ENCODE assay signal across 1 cellular context in genomic region chr17:45294506-45294905, GRCh38.
TF ChIP-seq lines count a peak whose summit lies in the region.

No MANE protein-coding gene starts in this region.

TF ChIP-seq in IMR-90, 13 proteins besides CTCF, POLR2A, EP300 and RAD21:
- TF ChIP-seq SMC3 (IDR thresholded peaks at IDR 0.05; ENCODE audit: low read depth, low read length) (no peak), CEBPB (IDR thresholded peaks at IDR 0.05; ENCODE audit: low read depth, low read length) (no peak), NFE2L2 (IDR thresholded peaks at IDR 0.05; ENCODE audit: low read depth, low read length) (no peak), FOS (IDR thresholded peaks at IDR 0.05; ENCODE audit: low read depth, low read length) (no peak), ELK1 (IDR thresholded peaks at IDR 0.05; ENCODE audit: borderline replicate concordance, low read depth, low read length) (no peak), MXI1 (IDR thresholded peaks at IDR 0.05; ENCODE audit: borderline replicate concordance, low read depth, low read length) (no peak)
